30 cellular contexts compared by ENCODE assay signal in genomic region chr18:48904847-48905394, GRCh38.
"Had no signal": no experiment of that assay in that cellular context is flagged by ENCODE, and none has a peak within 500 bp of the region (broad histone marks: within the 10 kb centered on the region; RNA-seq: fewer than 3 reads in every experiment).

No MANE protein-coding gene starts in this region.

- DNase-seq: activated CD4-positive, alpha-beta T cell treated with anti-CD3 and anti-CD28 coated beads for 4 hours; activated CD4-positive, alpha-beta T cell treated with anti-CD3 and anti-CD28 coated beads, Interleukin-2, amount 50 U/mL, for 48 hours; activated CD8-positive, alpha-beta memory T cell treated with anti-CD3 and anti-CD28 coated beads for 24 hours; activated gamma-delta T cell; activated naive CD4-positive, alpha-beta T cell treated with anti-CD3 and anti-CD28 coated beads, Interleukin-2, amount 10 ng/mL, durations not matched to agents 7 days and 5 days; activated naive CD8-positive, alpha-beta T cell treated with anti-CD3 and anti-CD28 coated beads, Interleukin-2, amount 50 U/mL, for 24 hours; amygdala; central memory CD4-positive, alpha-beta T cell; effector memory CD4-positive, alpha-beta T cell; left cardiac atrium; left ventricle myocardium superior; ovary; small intestine; stimulated activated CD4-positive, alpha-beta T cell treated with anti-CD3 and anti-CD28 coated beads, Interleukin-1b, Interleukin-23, amount 100 ng/mL, for 48 hours; stimulated activated CD4-positive, alpha-beta T cell treated with anti-CD3 and anti-CD28 coated beads, Interleukin-4, amount 100 ng/mL, for 4 hours; stimulated activated CD8-positive, alpha-beta memory T cell treated with anti-CD3 and anti-CD28 coated beads, Interleukin-4, amount 100 ng/mL, for 48 hours; stimulated activated naive CD8-positive, alpha-beta T cell treated with anti-CD3 and anti-CD28 coated beads, Interleukin-15, amount 100 ng/mL, for 72 hours; substantia nigra; T-helper 9 cell; upper lobe of right lung had no signal

- H2AFZ ChIP-seq: hepatocyte had no signal

- H3K27ac Mint-ChIP-seq: activated naive CD4-positive, alpha-beta T cell treated with anti-CD3 and anti-CD28 coated beads, Interleukin-2, amount 10 ng/mL, durations not matched to agents 7 days and 5 days; activated naive CD8-positive, alpha-beta T cell treated with anti-CD3 and anti-CD28 coated beads, Interleukin-2, amount 50 U/mL, for 24 hours; progenitor cell of endocrine pancreas; stimulated activated memory B cell treated with anti-CD40 and anti-IgM and Interleukin-4, amounts not matched to agents 10 μg/mL and 1 μg/mL and 100 μg/mL, for 72 hours; stimulated activated naive CD8-positive, alpha-beta T cell treated with anti-CD3 and anti-CD28 coated beads, Interleukin-15, amount 100 ng/mL, for 72 hours; T-helper 1 cell treated with Interleukin-12 subunit alpha and Interleukin-12 subunit beta and Interleukin-4 antibody, amounts not matched to agents 30 μg/mL and 1 μg/mL, for 36 hours had no signal

- H3K4me3 Mint-ChIP-seq: activated naive CD4-positive, alpha-beta T cell treated with anti-CD3 and anti-CD28 coated beads, Interleukin-2, amount 10 ng/mL, durations not matched to agents 7 days and 5 days; activated naive CD8-positive, alpha-beta T cell treated with anti-CD3 and anti-CD28 coated beads, Interleukin-2, amount 50 U/mL, for 24 hours; nephron; stimulated activated memory B cell treated with anti-CD40 and anti-IgM and Interleukin-4, amounts not matched to agents 10 μg/mL and 1 μg/mL and 100 μg/mL, for 72 hours; stimulated activated naive CD8-positive, alpha-beta T cell treated with anti-CD3 and anti-CD28 coated beads, Interleukin-15, amount 100 ng/mL, for 72 hours; T-helper 1 cell treated with Interleukin-12 subunit alpha and Interleukin-12 subunit beta and Interleukin-4 antibody, amounts not matched to agents 30 μg/mL and 1 μg/mL, for 36 hours had no signal

- H3K27ac ChIP-seq: gastroesophageal sphincter, hepatocyte, ovary, upper lobe of right lung, VCaP had no signal

- H3K27me3 Mint-ChIP-seq: progenitor cell of endocrine pancreas; stimulated activated memory B cell treated with anti-CD40 and anti-IgM and Interleukin-4, amounts not matched to agents 10 μg/mL and 1 μg/mL and 100 μg/mL, for 72 hours had no signal

- H3K4me3 ChIP-seq: gastroesophageal sphincter, hepatocyte, ovary, upper lobe of right lung had no signal

- H3K36me3 ChIP-seq: gastroesophageal sphincter, ovary, upper lobe of right lung had no signal

- H3K4me2 ChIP-seq: hepatocyte had no signal

- H3K9me3 ChIP-seq: ovary, upper lobe of right lung had no signal

- FAIRE-seq: keratinocyte, small intestine, TTC549 had no signal

- H3K79me2 ChIP-seq: hepatocyte had no signal

- H3K27me3 ChIP-seq: gastroesophageal sphincter, hepatocyte, ovary, upper lobe of right lung had no signal

- ATAC-seq: activated naive CD8-positive, alpha-beta T cell treated with anti-CD3 and anti-CD28 coated beads, Interleukin-2, amount 50 U/mL, for 24 hours; gastroesophageal sphincter; left cardiac atrium; left ventricle myocardium superior; sciatic nerve; stimulated activated memory B cell treated with anti-CD40 and anti-IgM and Interleukin-4, amounts not matched to agents 10 μg/mL and 1 μg/mL and 100 μg/mL, for 72 hours; stimulated activated naive CD8-positive, alpha-beta T cell treated with anti-CD3 and anti-CD28 coated beads, Interleukin-15, amount 100 ng/mL, for 72 hours; upper lobe of right lung had no signal
